In genomic region chr4:24672871-24673270, GRCh38 we compare ENCODE assay signal across 24 cellular contexts.
"Had no signal": no experiment of that assay in that cellular context is flagged by ENCODE, and none has a peak within 500 bp of the region (broad histone marks: within the 10 kb centered on the region; RNA-seq: fewer than 3 reads in every experiment).

No MANE protein-coding gene starts in this region.

- H3K9me3 ChIP-seq: colonic mucosa, gastrocnemius medialis, lower lobe of right lung, mucosa of descending colon had no signal

- H3K9me3 Mint-ChIP-seq: effector memory CD8-positive, alpha-beta T cell had no signal

- H3K27me3 ChIP-seq: colonic mucosa, esophagus squamous epithelium, gastrocnemius medialis, heart right ventricle, left lung had no signal

- H3K36me3 Mint-ChIP-seq: mesothelial cell of epicardium had no signal

- H3K4me1 Mint-ChIP-seq: endodermal cell, mesothelial cell of epicardium had no signal

- H3K36me3 ChIP-seq: colonic mucosa, esophagus squamous epithelium, gastrocnemius medialis, heart right ventricle, left lung, lower lobe of right lung had no signal

- H3K4me1 ChIP-seq: colonic mucosa, esophagus squamous epithelium, gastrocnemius medialis, left lung, lower lobe of right lung had no signal

- H3K27ac ChIP-seq: colonic mucosa, epithelial cell of prostate, esophagus squamous epithelium, gastrocnemius medialis, heart right ventricle, left lung, lower lobe of right lung had no signal

- H3K27ac Mint-ChIP-seq: dendritic cell treated with granulocyte-macrophage colony-stimulating factor and Interleukin-4, amounts not matched to agents 40 ng/mL and 50 ng/mL, for 4 days; effector memory CD8-positive, alpha-beta T cell; endodermal cell; mesothelial cell of epicardium had no signal

- ATAC-seq: effector memory CD8-positive, alpha-beta T cell; esophagus mucosa; gastrocnemius medialis; heart right ventricle; left cardiac atrium; left lung; left ventricle myocardium superior; lower lobe of right lung; mucosa of descending colon had no signal

- H3K4me3 ChIP-seq: colonic mucosa, esophagus squamous epithelium, gastrocnemius medialis, heart right ventricle, left lung, lower lobe of right lung, mucosa of descending colon had no signal

- H3K4me3 Mint-ChIP-seq: dendritic cell treated with granulocyte-macrophage colony-stimulating factor and Interleukin-4, amounts not matched to agents 40 ng/mL and 50 ng/mL, for 4 days; effector memory CD8-positive, alpha-beta T cell; endodermal cell; mesothelial cell of epicardium had no signal

- DNase-seq: colonic mucosa; cortex of kidney; effector CD8-positive, alpha-beta T cell; effector memory CD8-positive, alpha-beta T cell; endodermal cell; erythroblast; esophagus squamous epithelium; foreskin fibroblast; foreskin melanocyte; gastrocnemius medialis; glutamatergic neuron; head of caudate nucleus; heart right ventricle; hippocampal formation; left cardiac atrium; left lung; left ventricle myocardium superior; lower lobe of right lung; mesenchymal stem cell; mucosa of descending colon had no signal
